In genomic region chr12:125381373-125381772, GRCh38 we compare ENCODE assay signal across 1 cellular context.
TF ChIP-seq lines count a peak whose summit lies in the region.

No MANE protein-coding gene starts in this region.

TF ChIP-seq in Ishikawa, 13 proteins besides CTCF, POLR2A, EP300 and RAD21:
- TF ChIP-seq REST (IDR thresholded peaks at IDR 0.05; ENCODE audit: low read depth) = peak; percentile 81
- TF ChIP-seq EGR1 (IDR thresholded peaks at IDR 0.05) = no peak
- no peak for TF ChIP-seq ZBTB7A (IDR thresholded peaks at IDR 0.05; ENCODE audit: low read depth)
